In genomic region chr1:14924455-14925325, GRCh38 we compare ENCODE assay signal across 7 cellular contexts.
DNase-seq lines count a peak whose midpoint lies in the region; ATAC-seq lines count a peak whose summit lies in the region.

No MANE protein-coding gene starts in this region.

- ATAC-seq in activated naive CD8-positive, alpha-beta T cell treated with anti-CD3 and anti-CD28 coated beads, Interleukin-2, amount 10 ng/mL, durations not matched to agents 7 days and 5 days (ENCODE audit: low read depth) = peak; percentile 57
- peak; percentile 71 for ATAC-seq in Right ventricle myocardium superior (ENCODE audit: poor library complexity)

- H3K27ac Mint-ChIP-seq in activated naive CD8-positive, alpha-beta T cell treated with anti-CD3 and anti-CD28 coated beads, Interleukin-2, amount 10 ng/mL, durations not matched to agents 7 days and 5 days = no peak overlapping the region

- intact Hi-C loops in Right ventricle myocardium superior (cut with DNase I) = loop anchor here (5.0 kb wide), 1 partner anchor 98 kb away; no protein-coding TSS in a partner anchor

- peak overlapping the region; percentile 51 for H3K4me3 Mint-ChIP-seq in activated naive CD8-positive, alpha-beta T cell treated with anti-CD3 and anti-CD28 coated beads, Interleukin-2, amount 10 ng/mL, durations not matched to agents 7 days and 5 days

- H3K9me3 Mint-ChIP-seq in activated naive CD8-positive, alpha-beta T cell treated with anti-CD3 and anti-CD28 coated beads, Interleukin-2, amount 10 ng/mL, durations not matched to agents 7 days and 5 days = no peaks in the 10 kb centered on the region

- H3K27me3 Mint-ChIP-seq in activated naive CD8-positive, alpha-beta T cell treated with anti-CD3 and anti-CD28 coated beads, Interleukin-2, amount 10 ng/mL, durations not matched to agents 7 days and 5 days = peaks cover 42% of the 10 kb centered on the region

- DNase-seq in EL = peak; percentile 59
- peak; percentile 73 for DNase-seq in HuH-7.5 (ENCODE audit: low spot score)
- DNase-seq in activated naive CD8-positive, alpha-beta T cell treated with anti-CD3 and anti-CD28 coated beads, Interleukin-2, amount 10 ng/mL, durations not matched to agents 7 days and 5 days = peak; percentile 62
- DNase-seq in Right ventricle myocardium superior = peak; percentile 66
- DNase-seq in occipital lobe (lab: John Stamatoyannopoulos, UW) = peak; percentile 51
- no peak for DNase-seq in GM19238 (ENCODE audit: insufficient read length, low spot score)
- DNase-seq in activated CD4-positive, CD25-positive, alpha-beta regulatory T cell (lab: John Stamatoyannopoulos, UW) = no peak

- H3K36me3 Mint-ChIP-seq in activated naive CD8-positive, alpha-beta T cell treated with anti-CD3 and anti-CD28 coated beads, Interleukin-2, amount 10 ng/mL, durations not matched to agents 7 days and 5 days = no peaks in the 10 kb centered on the region

- POLR2A ChIA-PET in activated naive CD8-positive, alpha-beta T cell treated with anti-CD3 and anti-CD28 coated beads, Interleukin-2, amount 10 ng/mL, durations not matched to agents 7 days and 5 days (lab: Charles Lee) = no interaction called here

- H3K4me1 Mint-ChIP-seq in activated naive CD8-positive, alpha-beta T cell treated with anti-CD3 and anti-CD28 coated beads, Interleukin-2, amount 10 ng/mL, durations not matched to agents 7 days and 5 days = peaks cover 4% of the 10 kb centered on the region

Comparison
In these comparisons a context has a peak if more than half of its experiments do, and no peak if none do; other contexts are left out.
1. DNase-seq: peak in EL (single experiment), HuH-7.5 (single experiment), activated naive CD8-positive, alpha-beta T cell treated with anti-CD3 and anti-CD28 coated beads, Interleukin-2, amount 10 ng/mL, durations not matched to agents 7 days and 5 days (single experiment), Right ventricle myocardium superior (single experiment) and occipital lobe (single experiment); none in GM19238 (single experiment) and activated CD4-positive, CD25-positive, alpha-beta regulatory T cell (0 of 4).